In genomic region chr9:109035684-109036423, GRCh38 we compare ENCODE assay signal across 1 cellular context.
TF ChIP-seq lines count a peak whose summit lies in the region.

No MANE protein-coding gene starts in this region.

TF ChIP-seq in A549, 52 proteins besides CTCF, POLR2A, EP300 and RAD21 (continued from another document):
- TF ChIP-seq HES2 (IDR thresholded peaks at IDR 0.05) (0 out of 2 replicates have a peak, but pooled peaks have one; percentile 18), NR3C1 (IDR thresholded peaks at IDR 0.05) (no peak), BCL3 (IDR thresholded peaks at IDR 0.05) (peak; percentile 86; the same call in 1 of the 3 replicates)
